ENCODE assay signal across 8 cellular contexts in genomic region chr1:30718091-30718635, GRCh38. TPM values are rescaled to one million over a fixed set of nuclear protein-coding genes. Genes with fewer than 3 reads are reported as not detected.
DNase-seq lines count a peak whose midpoint lies in the region; ATAC-seq, FAIRE-seq and TF ChIP-seq lines count a peak whose summit lies in the region.

No MANE protein-coding gene starts in this region.

- peaks cover 0 to 2% of the 10 kb centered on the region in 2 experiments for H3K36me3 ChIP-seq in keratinocyte (ENCODE audit: control insufficient read depth in 2 of 2, extremely low read depth in 1 of 2, insufficient read depth in 2 of 2, low read length in 2 of 2)

- no peaks in the 10 kb centered on the region for H3K79me2 ChIP-seq in keratinocyte (ENCODE audit: control insufficient read depth, insufficient read depth, low read length)

- ATAC-seq in GM19023 (IDR thresholded peaks at IDR 0.05; ENCODE audit: unreplicated experiment) = peak; percentile 84
- ATAC-seq in HG03196 (IDR thresholded peaks at IDR 0.05; ENCODE audit: unreplicated experiment) = peak; percentile 81

- H3K4me2 ChIP-seq in keratinocyte (ENCODE audit: control insufficient read depth, extremely low read depth, insufficient read depth, low read depth, low read length) = no peak overlapping the region

- H2AFZ ChIP-seq in keratinocyte (ENCODE audit: control insufficient read depth, low read length) = peak overlapping the region; percentile 32

- peak overlapping the region; percentile 99 for H3K27ac ChIP-seq in caudate nucleus (ENCODE audit: low read depth, low read length)
- H3K27ac ChIP-seq in keratinocyte (ENCODE audit: control insufficient read depth, insufficient read depth, low read length) = no peak overlapping the region

- FAIRE-seq in keratinocyte (lab: Jason Lieb, UNC) = peak; percentile 69

- H4K20me1 ChIP-seq in keratinocyte (ENCODE audit: control insufficient read depth, extremely low read depth, insufficient read depth, low read length) = no peaks in the 10 kb centered on the region

- H3K9me3 ChIP-seq in keratinocyte (ENCODE audit: control insufficient read depth, low read depth, low read length) = no peaks in the 10 kb centered on the region

- peak; percentile 95 for DNase-seq in AG08395 (ENCODE audit: low spot score)
- DNase-seq in NCI-H345 (lab: John Stamatoyannopoulos, UW) = peak; percentile 99
- peak; percentile 99 to 100 (median 100) for DNase-seq in activated CD4-positive, CD25-positive, alpha-beta regulatory T cell (lab: John Stamatoyannopoulos, UW)
- peak; percentile 93 to 100 (median 99) for DNase-seq in caudate nucleus (lab: John Stamatoyannopoulos, UW)
- peak; percentile 81 for DNase-seq in keratinocyte (ENCODE audit: low read depth, low spot score)
- peak; percentile 98 to 100 (median 99) for DNase-seq in stimulated activated CD4-positive, alpha-beta T cell treated with anti-CD3 and anti-CD28 coated beads, Interleukin-12 subunit alpha, Interleukin-12 subunit beta, amount 100 ng/mL, for 48 hours (ENCODE audit: low read depth in 2 of 3, low spot score in 1 of 3)

- no peak for TF ChIP-seq CTCF in keratinocyte (optimal IDR thresholded peaks at IDR 0.05 in 1 of 3, IDR thresholded peaks at IDR 0.05 in 1 of 3, conservative IDR thresholded peaks at IDR 0.05 in 1 of 3; ENCODE audit: extremely low read depth in 1 of 3, insufficient read depth in 2 of 3, low read length in 3 of 3)

- H3K9ac ChIP-seq in keratinocyte (ENCODE audit: control insufficient read depth, extremely low read depth, insufficient read depth, low read length) = no peak overlapping the region

- H3K4me3 ChIP-seq in keratinocyte (ENCODE audit: control insufficient read depth in 2 of 3, extremely low read depth in 1 of 3, insufficient read depth in 2 of 3, low read depth in 1 of 3, low read length in 3 of 3) = peak overlapping the region in 2 of 3 experiments; percentile 17 to 46

- H3K4me1 ChIP-seq in keratinocyte (ENCODE audit: control insufficient read depth, extremely low read depth, insufficient read depth, low read length) = peaks cover 21% of the 10 kb centered on the region

- H3K9me1 ChIP-seq in keratinocyte (ENCODE audit: control insufficient read depth, extremely low read depth, insufficient read depth, low read length) = no peaks in the 10 kb centered on the region

- no peaks in the 10 kb centered on the region for H3K27me3 ChIP-seq in keratinocyte (ENCODE audit: control insufficient read depth, extremely low read depth, insufficient read depth, low read length)

- dilution Hi-C loops in keratinocyte (cut with MboI; ENCODE audit: extremely low pct_ligation_motif_present, low sequenced_read_pairs) = no loop called here

RNA-seq across cellular contexts. Expression of gene MATN1, which starts 5.2 kb away (rescaled TPM):
- 0.05 to 0.13 TPM in 2 of 3 replicates, not detected in the other for polyA plus RNA-seq in keratinocyte
- not detected for polyA plus RNA-seq in keratinocyte (2011; ENCODE audit: low read depth)
- polyA plus RNA-seq in keratinocyte (2011; cell fraction: cytosol; rRNA removed) = 0.01 and 0.08 TPM in 2 replicates
- 0.08 and 0.45 TPM in 2 replicates for polyA plus RNA-seq in keratinocyte (2011; cell fraction: nucleus; rRNA removed)
- 0.06 TPM in 1 of 2 replicates, not detected in the other for polyA plus RNA-seq in keratinocyte (2012; ENCODE audit: low replicate concordance)
- 1.3 TPM in 1 of 3 replicates, not detected in the others for polyA minus RNA-seq in keratinocyte
- not detected for polyA minus RNA-seq in keratinocyte (2011; cell fraction: cytosol; rRNA and poly(A)+ RNA removed)
- polyA minus RNA-seq in keratinocyte (2011; cell fraction: nucleus; rRNA and poly(A)+ RNA removed) = not detected in 2 replicates

RNA-seq across cellular contexts. Expression of gene LAPTM5, which starts 39.4 kb away (rescaled TPM):
- 0.18 to 0.40 TPM (median 0.25 TPM) in 3 replicates for polyA plus RNA-seq in keratinocyte
- 0.37 TPM for polyA plus RNA-seq in keratinocyte (2011; ENCODE audit: low read depth)
- 0.13 and 0.16 TPM in 2 replicates for polyA plus RNA-seq in keratinocyte (2011; cell fraction: cytosol; rRNA removed)
- polyA plus RNA-seq in keratinocyte (2011; cell fraction: nucleus; rRNA removed) = 0.15 TPM in 1 of 2 replicates, not detected in the other
- polyA plus RNA-seq in keratinocyte (2012; ENCODE audit: low replicate concordance) = 0.15 and 0.68 TPM in 2 replicates
- 0.76 to 2.1 TPM in 2 of 3 replicates, not detected in the other for polyA minus RNA-seq in keratinocyte
- not detected for polyA minus RNA-seq in keratinocyte (2011; cell fraction: cytosol; rRNA and poly(A)+ RNA removed)
- not detected in 2 replicates for polyA minus RNA-seq in keratinocyte (2011; cell fraction: nucleus; rRNA and poly(A)+ RNA removed)
